ENCODE assay signal across 1 cellular context in the genomic region with DNA sequence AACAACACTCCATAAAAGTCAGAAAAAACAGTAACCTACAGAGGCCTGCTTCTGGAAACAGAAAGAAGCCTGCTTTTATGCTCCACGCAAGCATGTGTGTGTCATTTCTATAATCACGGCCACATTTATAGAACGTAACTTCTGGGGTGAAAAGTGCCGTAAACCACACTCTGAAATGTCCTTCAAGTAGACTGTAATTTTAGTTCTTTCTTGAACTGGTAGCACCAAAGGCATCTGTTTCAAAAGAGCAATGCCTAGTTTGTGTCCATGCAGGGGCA.
TF ChIP-seq lines count a peak whose summit lies in the region.

No MANE protein-coding gene starts in this region.

TF ChIP-seq in K562, 482 proteins besides CTCF, POLR2A, EP300 and RAD21 (continued from another document):
- no peak for TF ChIP-seq EZH2 (IDR thresholded peaks at IDR 0.05; ENCODE audit: borderline replicate concordance, low read depth, low read length)
- TF ChIP-seq ZNF408 (CRISPR knock-in tag; IDR thresholded peaks at IDR 0.05; ENCODE audit: low read depth) = no peak
- TF ChIP-seq ZNF311 (CRISPR knock-in tag; IDR thresholded peaks at IDR 0.05) = no peak
- TF ChIP-seq, protein P1, sequence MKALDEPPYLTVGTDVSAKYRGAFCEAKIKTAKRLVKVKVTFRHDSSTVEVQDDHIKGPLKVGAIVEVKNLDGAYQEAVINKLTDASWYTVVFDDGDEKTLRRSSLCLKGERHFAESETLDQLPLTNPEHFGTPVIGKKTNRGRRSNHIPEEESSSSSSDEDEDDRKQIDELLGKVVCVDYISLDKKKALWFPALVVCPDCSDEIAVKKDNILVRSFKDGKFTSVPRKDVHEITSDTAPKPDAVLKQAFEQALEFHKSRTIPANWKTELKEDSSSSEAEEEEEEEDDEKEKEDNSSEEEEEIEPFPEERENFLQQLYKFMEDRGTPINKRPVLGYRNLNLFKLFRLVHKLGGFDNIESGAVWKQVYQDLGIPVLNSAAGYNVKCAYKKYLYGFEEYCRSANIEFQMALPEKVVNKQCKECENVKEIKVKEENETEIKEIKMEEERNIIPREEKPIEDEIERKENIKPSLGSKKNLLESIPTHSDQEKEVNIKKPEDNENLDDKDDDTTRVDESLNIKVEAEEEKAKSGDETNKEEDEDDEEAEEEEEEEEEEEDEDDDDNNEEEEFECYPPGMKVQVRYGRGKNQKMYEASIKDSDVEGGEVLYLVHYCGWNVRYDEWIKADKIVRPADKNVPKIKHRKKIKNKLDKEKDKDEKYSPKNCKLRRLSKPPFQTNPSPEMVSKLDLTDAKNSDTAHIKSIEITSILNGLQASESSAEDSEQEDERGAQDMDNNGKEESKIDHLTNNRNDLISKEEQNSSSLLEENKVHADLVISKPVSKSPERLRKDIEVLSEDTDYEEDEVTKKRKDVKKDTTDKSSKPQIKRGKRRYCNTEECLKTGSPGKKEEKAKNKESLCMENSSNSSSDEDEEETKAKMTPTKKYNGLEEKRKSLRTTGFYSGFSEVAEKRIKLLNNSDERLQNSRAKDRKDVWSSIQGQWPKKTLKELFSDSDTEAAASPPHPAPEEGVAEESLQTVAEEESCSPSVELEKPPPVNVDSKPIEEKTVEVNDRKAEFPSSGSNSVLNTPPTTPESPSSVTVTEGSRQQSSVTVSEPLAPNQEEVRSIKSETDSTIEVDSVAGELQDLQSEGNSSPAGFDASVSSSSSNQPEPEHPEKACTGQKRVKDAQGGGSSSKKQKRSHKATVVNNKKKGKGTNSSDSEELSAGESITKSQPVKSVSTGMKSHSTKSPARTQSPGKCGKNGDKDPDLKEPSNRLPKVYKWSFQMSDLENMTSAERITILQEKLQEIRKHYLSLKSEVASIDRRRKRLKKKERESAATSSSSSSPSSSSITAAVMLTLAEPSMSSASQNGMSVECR (CRISPR knock-in tag; IDR thresholded peaks at IDR 0.05) = no peak
- TF ChIP-seq KDM5B (IDR thresholded peaks at IDR 0.05; ENCODE audit: insufficient replicate concordance, low read depth, low read length) = no peak
- TF ChIP-seq TEAD1 (CRISPR knock-in tag; IDR thresholded peaks at IDR 0.05) = no peak
- TF ChIP-seq HMG20A (CRISPR knock-in tag; conservative IDR thresholded peaks at IDR 0.05) = no peak
- TF ChIP-seq NFYB (IDR thresholded peaks at IDR 0.05; ENCODE audit: extremely low read depth, insufficient read length) = no peak
- TF ChIP-seq FUS (optimal IDR thresholded peaks at IDR 0.05; ENCODE audit: low read depth, low read length) = no peak
